13 cellular contexts compared by ENCODE assay signal in genomic region chr17:67624886-67625656, GRCh38.
A peak's percentile ranks its signal among the peaks of the same experiment; 100 is the strongest.
DNase-seq lines count a peak whose midpoint lies in the region; ATAC-seq, FAIRE-seq and TF ChIP-seq lines count a peak whose summit lies in the region.
"Had no signal": no experiment of that assay in that cellular context is flagged by ENCODE, and none has a peak within 500 bp of the region (broad histone marks: within the 10 kb centered on the region; RNA-seq: fewer than 3 reads in every experiment).

No MANE protein-coding gene starts in this region.

- RAD21 ChIA-PET in GM12878 (lab: Charles Lee; ENCODE audit: unreplicated experiment): no interaction called here

- no peak overlapping the region for H3K4me3 ChIP-seq in GM12878
- H3K4me3 ChIP-seq in smooth muscle cell: no peak overlapping the region
- H3K4me3 ChIP-seq: cardiac muscle cell, gastroesophageal sphincter had no signal

- CTCF ChIA-PET in GM12878 (lab: Yijun Ruan, JAX): interaction anchor here (0.6 to 0.8 kb wide), 2 partner anchors 9 to 149 kb away, joined by 3 to 4 read pairs; no protein-coding TSS in a partner anchor

- no peak overlapping the region for H3K27ac ChIP-seq in GM12878 (ENCODE audit: control insufficient read depth, insufficient read depth)
- no peak overlapping the region for H3K27ac ChIP-seq in smooth muscle cell (ENCODE audit: low read depth)
- H3K27ac ChIP-seq: cardiac muscle cell, gastroesophageal sphincter, VCaP had no signal

- POLR2A ChIA-PET in GM12878 (lab: Charles Lee): interaction anchor here (0.6 kb wide), 1 partner anchor 67 kb away, joined by 3 read pairs; no protein-coding TSS in a partner anchor

- in situ Hi-C loops in GM12878 (cut with MboI): loop anchor here (5.0 to 25.0 kb wide), 2 partner anchors 248 to 913 kb away; partner anchors contain the start of gene PITPNC1

- no peaks in the 10 kb centered on the region for H3K27me3 Mint-ChIP-seq in activated naive CD8-positive, alpha-beta T cell
- no peaks in the 10 kb centered on the region for H3K27me3 Mint-ChIP-seq in activated naive CD8-positive, alpha-beta T cell treated with anti-CD3 and anti-CD28 coated beads, Interleukin-2, amount 50 U/mL, for 24 hours

- peaks cover 5% of the 10 kb centered on the region for H3K36me3 Mint-ChIP-seq in activated naive CD8-positive, alpha-beta T cell
- H3K36me3 Mint-ChIP-seq in activated naive CD8-positive, alpha-beta T cell treated with anti-CD3 and anti-CD28 coated beads, Interleukin-2, amount 50 U/mL, for 24 hours (ENCODE audit: low read depth): no peaks in the 10 kb centered on the region
- H3K36me3 Mint-ChIP-seq: activated naive CD4-positive, alpha-beta T cell treated with anti-CD3 and anti-CD28 coated beads, Interleukin-2, amount 50 U/mL, for 72 hours had no signal

- H3K79me2 ChIP-seq in GM12878 (ENCODE audit: control insufficient read depth, insufficient read depth, low read length): no peaks in the 10 kb centered on the region
- no peaks in the 10 kb centered on the region for H3K79me2 ChIP-seq in smooth muscle cell (ENCODE audit: low read depth)

- H3K4me2 ChIP-seq in GM12878 (ENCODE audit: control insufficient read depth, insufficient read depth) (no peak overlapping the region), smooth muscle cell (no peak overlapping the region)

- DNase-seq in activated naive CD8-positive, alpha-beta T cell treated with anti-CD3 and anti-CD28 coated beads, Interleukin-2, amount 50 U/mL, for 24 hours: no peak
- DNase-seq in NCI-H2107 (lab: John Stamatoyannopoulos, UW) (peak; percentile 69), GM12878 (ENCODE audit: low read depth, low spot score) (no peak), GOT3 (lab: John Stamatoyannopoulos, UW) (no peak), smooth muscle cell (lab: John Stamatoyannopoulos, UW; ENCODE audit: unreplicated experiment) (no peak), D721Med (ENCODE audit: insufficient read length, low spot score) (no peak)

- H3K9me3 ChIP-seq in GM12878 (replicated peaks; ENCODE audit: control insufficient read depth, insufficient read depth, low read length) (no peaks in the 10 kb centered on the region), smooth muscle cell (replicated peaks; ENCODE audit: low read depth) (no peaks in the 10 kb centered on the region)

- no peak for TF ChIP-seq CTCF in GM12878 (IDR thresholded peaks at IDR 0.05 in 2 of 3, conservative IDR thresholded peaks at IDR 0.05 in 1 of 3; ENCODE audit: control insufficient read depth in 2 of 3, extremely low read depth in 1 of 3, insufficient read depth in 1 of 3, low read depth in 3 of 3, low read length in 3 of 3)
- TF ChIP-seq CTCF in smooth muscle cell (IDR thresholded peaks at IDR 0.05; ENCODE audit: borderline replicate concordance, insufficient read depth, poor library complexity, severe bottlenecking): no peak
- no peak for TF ChIP-seq CTCF in D721Med (IDR thresholded peaks at IDR 0.05; ENCODE audit: insufficient read depth, missing control alignments)

- H3K9ac ChIP-seq in GM12878 (ENCODE audit: control insufficient read depth, insufficient read depth, low read length) (no peak overlapping the region), smooth muscle cell (ENCODE audit: low read depth) (no peak overlapping the region)

- H3K9me3 Mint-ChIP-seq in activated naive CD8-positive, alpha-beta T cell (ENCODE audit: low read depth): no peaks in the 10 kb centered on the region
- H3K9me3 Mint-ChIP-seq in activated naive CD8-positive, alpha-beta T cell treated with anti-CD3 and anti-CD28 coated beads, Interleukin-2, amount 50 U/mL, for 24 hours: no peaks in the 10 kb centered on the region
- H3K9me3 Mint-ChIP-seq: activated naive CD4-positive, alpha-beta T cell treated with anti-CD3 and anti-CD28 coated beads, Interleukin-2, amount 50 U/mL, for 72 hours had no signal

- no peak for TF ChIP-seq EP300 in GM12878 (IDR thresholded peaks at IDR 0.05; ENCODE audit: borderline replicate concordance in 1 of 2, control insufficient read depth in 1 of 2, low read depth in 2 of 2, low read length in 2 of 2)

- no peaks in the 10 kb centered on the region for H3F3A ChIP-seq in smooth muscle cell (ENCODE audit: low read depth)

- intact Hi-C loops in GM12878 (cut with micrococcal nuclease; ENCODE audit: unreplicated experiment): no loop called here

- H3K4me1 ChIP-seq in GM12878 (ENCODE audit: control insufficient read depth, insufficient read depth, low read length): peaks cover 15% of the 10 kb centered on the region
- H3K4me1 ChIP-seq in smooth muscle cell (ENCODE audit: low read depth): no peaks in the 10 kb centered on the region

- no peak overlapping the region for H3K4me3 Mint-ChIP-seq in activated naive CD8-positive, alpha-beta T cell
- H3K4me3 Mint-ChIP-seq in activated naive CD8-positive, alpha-beta T cell treated with anti-CD3 and anti-CD28 coated beads, Interleukin-2, amount 50 U/mL, for 24 hours: no peak overlapping the region

- SMC1A ChIA-PET in GM12878 (lab: Charles Lee; ENCODE audit: uncharacterized antibody, unreplicated experiment): interaction anchor here (0.7 to 2.1 kb wide), 3 partner anchors 13 to 70 kb away, joined by 3 to 5 read pairs (median 3); no protein-coding TSS in a partner anchor

- H2AFZ ChIP-seq in GM12878 (ENCODE audit: control insufficient read depth, low read depth, low read length) (no peak overlapping the region), smooth muscle cell (ENCODE audit: low read depth) (no peak overlapping the region)

- TF ChIP-seq RAD21 in GM12878 (IDR thresholded peaks at IDR 0.05; ENCODE audit: insufficient read depth, low read depth, low read length): no peak

- 49% methylated on average over 11 of the region's 11 CpGs for WGBS in GM12878 (ENCODE audit: insufficient coverage, insufficient replicate concordance, low lambda C conversion rate, missing lambda C conversion rate)
- WGBS in smooth muscle cell (ENCODE audit: low lambda C conversion rate): 83% methylated on average over 11 of the region's 11 CpGs

- no peaks in the 10 kb centered on the region for H3K27me3 ChIP-seq in GM12878 (replicated peaks in 1 of 2; ENCODE audit: control insufficient read depth in 2 of 2, insufficient read depth in 2 of 2, low read length in 1 of 2)
- no peaks in the 10 kb centered on the region for H3K27me3 ChIP-seq in smooth muscle cell (ENCODE audit: low read depth)
- H3K27me3 ChIP-seq: cardiac muscle cell, gastroesophageal sphincter had no signal

- BruUV-seq in GM12878 (replicated peaks; lab: Mats Ljungman, UMichigan): TSS peak; percentile 21

- H4K20me1 ChIP-seq in GM12878 (ENCODE audit: control insufficient read depth, insufficient read depth): no peaks in the 10 kb centered on the region
- no peaks in the 10 kb centered on the region for H4K20me1 ChIP-seq in smooth muscle cell (ENCODE audit: low read depth)

- no peak for ATAC-seq in activated naive CD8-positive, alpha-beta T cell treated with anti-CD3 and anti-CD28 coated beads, Interleukin-2, amount 50 U/mL, for 24 hours
- ATAC-seq in GM12878 (no peak), GM19463 (IDR thresholded peaks at IDR 0.05; ENCODE audit: unreplicated experiment) (no peak)
- ATAC-seq: activated naive CD4-positive, alpha-beta T cell treated with anti-CD3 and anti-CD28 coated beads, Interleukin-2, amount 50 U/mL, for 72 hours; gastroesophageal sphincter had no signal

- FAIRE-seq in GM12878 (lab: Jason Lieb, UNC) (no peak), D721Med (lab: Jason Lieb, UNC) (no peak)
- FAIRE-seq: endometrium had no signal

- peaks cover 10% of the 10 kb centered on the region for H3K4me1 Mint-ChIP-seq in activated naive CD8-positive, alpha-beta T cell (ENCODE audit: low read depth)
- H3K4me1 Mint-ChIP-seq in activated naive CD8-positive, alpha-beta T cell treated with anti-CD3 and anti-CD28 coated beads, Interleukin-2, amount 50 U/mL, for 24 hours: peaks cover 1% of the 10 kb centered on the region

- peaks cover 0 to 3% of the 10 kb centered on the region in 2 experiments; a peak in 1 of 4 replicates for H3K36me3 ChIP-seq in GM12878 (ENCODE audit: control insufficient read depth in 2 of 2, insufficient read depth in 2 of 2, low read length in 1 of 2)
- H3K36me3 ChIP-seq in smooth muscle cell (ENCODE audit: low read depth): no peaks in the 10 kb centered on the region
- H3K36me3 ChIP-seq: cardiac muscle cell, gastroesophageal sphincter had no signal

- no peak for TF ChIP-seq POLR2A in GM12878 (IDR thresholded peaks at IDR 0.05; ENCODE audit: low read depth, low read length)

- peak overlapping the region; percentile 34 for H3K27ac Mint-ChIP-seq in activated naive CD8-positive, alpha-beta T cell
- H3K27ac Mint-ChIP-seq in activated naive CD8-positive, alpha-beta T cell treated with anti-CD3 and anti-CD28 coated beads, Interleukin-2, amount 50 U/mL, for 24 hours: no peak overlapping the region

TF ChIP-seq in GM12878, 131 proteins besides CTCF, POLR2A, EP300 and RAD21:
- TF ChIP-seq GATAD2B (conservative IDR thresholded peaks at IDR 0.05; ENCODE audit: low read depth) (no peak), EED (IDR thresholded peaks at IDR 0.05; ENCODE audit: low read depth) (0 out of 2 replicates have a peak, but pooled peaks have one; percentile 15)
